ENCODE assay signal across 9 cellular contexts in genomic region chr11:86064236-86064803, GRCh38. TPM values are rescaled to one million over a fixed set of nuclear protein-coding genes. Genes with fewer than 3 reads are reported as not detected.
A peak's percentile ranks its signal among the peaks of the same experiment; 100 is the strongest.
DNase-seq lines count a peak whose midpoint lies in the region; ATAC-seq and TF ChIP-seq lines count a peak whose summit lies in the region.
"Had no signal": no experiment of that assay in that cellular context is flagged by ENCODE, and none has a peak within 500 bp of the region (broad histone marks: within the 10 kb centered on the region; RNA-seq: fewer than 3 reads in every experiment).

No MANE protein-coding gene starts in this region.

- H3K4me3 Mint-ChIP-seq in activated T-cell treated with anti-CD3 and anti-CD28 coated beads, Interleukin-2, amount 50 U/mL, for 4 hours, result peak overlapping the region; percentile 100
- peak overlapping the region; percentile 95 for H3K4me3 Mint-ChIP-seq in activated T-helper 17 cell treated with anti-CD3 and anti-CD28 coated beads, Interleukin-2, amount 50 U/mL, for 72 hours

- H3K27ac ChIP-seq in gastroesophageal sphincter (peak overlapping the region; percentile 4 to 99 (median 98)), thyroid gland (peak overlapping the region; percentile 14 to 92 (median 21)), Peyer's patch (peak overlapping the region in 2 of 4 donors; percentile 35 to 55)

- no peak for TF ChIP-seq EP300 in gastroesophageal sphincter (IDR thresholded peaks at IDR 0.05)

- H3K27me3 ChIP-seq in gastroesophageal sphincter, result no peaks in the 10 kb centered on the region
- H3K27me3 ChIP-seq in thyroid gland, result no peaks in the 10 kb centered on the region
- H3K27me3 ChIP-seq in Peyer's patch, result no peaks in the 10 kb centered on the region
- H3K27me3 ChIP-seq: testis had no signal

- no peak for TF ChIP-seq CTCF in gastroesophageal sphincter (IDR thresholded peaks at IDR 0.05)
- TF ChIP-seq CTCF in thyroid gland (IDR thresholded peaks at IDR 0.05), result no peak
- no peak for TF ChIP-seq CTCF in Peyer's patch (IDR thresholded peaks at IDR 0.05)

- H3K36me3 ChIP-seq in gastroesophageal sphincter (no peaks in the 10 kb centered on the region), thyroid gland (no peaks in the 10 kb centered on the region), Peyer's patch (no peaks in the 10 kb centered on the region)

- no peak for DNase-seq in activated T-cell treated with anti-CD3 and anti-CD28 coated beads, Interleukin-2, amount 50 U/mL, for 4 hours
- DNase-seq in activated T-cell treated with anti-CD3 and anti-CD28 coated beads, Interleukin-2, amount 50 U/mL, for 48 hours, result no peak
- no peak for DNase-seq in thyroid gland
- no peak for DNase-seq in NCI-H1092 (lab: John Stamatoyannopoulos, UW)
- DNase-seq in NCI-H2029 treated with DMSO at 0.1 percent for 48 hours (lab: John Stamatoyannopoulos, UW), result no peak
- DNase-seq in Peyer's patch, result no peak
- DNase-seq: testis had no signal

- no peak for ATAC-seq in activated T-cell treated with anti-CD3 and anti-CD28 coated beads, Interleukin-2, amount 50 U/mL, for 4 hours
- ATAC-seq in activated T-helper 17 cell treated with anti-CD3 and anti-CD28 coated beads, Interleukin-2, amount 50 U/mL, for 72 hours (replicated peaks), result no peak
- ATAC-seq in gastroesophageal sphincter, result no peak

- intact Hi-C loops in thyroid gland (cut with DNase I), result no loop called here

- H3K9me3 Mint-ChIP-seq in activated T-cell treated with anti-CD3 and anti-CD28 coated beads, Interleukin-2, amount 50 U/mL, for 4 hours, result no peaks in the 10 kb centered on the region
- H3K9me3 Mint-ChIP-seq in activated T-helper 17 cell treated with anti-CD3 and anti-CD28 coated beads, Interleukin-2, amount 50 U/mL, for 72 hours, result peaks cover 3% of the 10 kb centered on the region

- WGBS in gastroesophageal sphincter (ENCODE audit: low coverage in 1 of 2), 2 donors, result 59 to 65% methylated on average over 3 to 4 of the region's 5 CpGs
- 78 to 82% methylated on average over 5 of the region's 5 CpGs for WGBS in thyroid gland, 2 donors

- TF ChIP-seq POLR2A in gastroesophageal sphincter (IDR thresholded peaks at IDR 0.05) (no peak), thyroid gland (IDR thresholded peaks at IDR 0.05) (no peak), Peyer's patch (IDR thresholded peaks at IDR 0.05) (no peak)

- H3K9me3 ChIP-seq in gastroesophageal sphincter, result no peaks in the 10 kb centered on the region
- H3K9me3 ChIP-seq in thyroid gland, result no peaks in the 10 kb centered on the region
- no peaks in the 10 kb centered on the region for H3K9me3 ChIP-seq in Peyer's patch
- H3K9me3 ChIP-seq: testis had no signal

- H3K4me1 ChIP-seq in gastroesophageal sphincter, result peaks cover 12 to 69% (median 17%) of the 10 kb centered on the region in 3 donors
- peaks cover 26 to 32% of the 10 kb centered on the region in 2 donors for H3K4me1 ChIP-seq in thyroid gland
- H3K4me1 ChIP-seq in Peyer's patch, result peaks cover 0 to 35% (median 11%) of the 10 kb centered on the region in 4 donors

- H3K4me1 Mint-ChIP-seq in activated T-cell treated with anti-CD3 and anti-CD28 coated beads, Interleukin-2, amount 50 U/mL, for 4 hours (ENCODE audit: low read depth), result peaks cover 56% of the 10 kb centered on the region
- peaks cover 34% of the 10 kb centered on the region for H3K4me1 Mint-ChIP-seq in activated T-helper 17 cell treated with anti-CD3 and anti-CD28 coated beads, Interleukin-2, amount 50 U/mL, for 72 hours

- peak overlapping the region in 1 of 2 donors; percentile 85 for H3K4me3 ChIP-seq in gastroesophageal sphincter
- H3K4me3 ChIP-seq in thyroid gland (replicated peaks in 1 of 3), result no peak overlapping the region
- H3K4me3 ChIP-seq in Peyer's patch, result peak overlapping the region in 1 of 4 donors; percentile 71
- H3K4me3 ChIP-seq: testis had no signal

- peaks cover 32% of the 10 kb centered on the region for H3K36me3 Mint-ChIP-seq in activated T-cell treated with anti-CD3 and anti-CD28 coated beads, Interleukin-2, amount 50 U/mL, for 4 hours (ENCODE audit: insufficient read depth)
- peaks cover 76% of the 10 kb centered on the region for H3K36me3 Mint-ChIP-seq in activated T-helper 17 cell treated with anti-CD3 and anti-CD28 coated beads, Interleukin-2, amount 50 U/mL, for 72 hours (ENCODE audit: low read depth)

- no peaks in the 10 kb centered on the region for H3K27me3 Mint-ChIP-seq in activated T-cell treated with anti-CD3 and anti-CD28 coated beads, Interleukin-2, amount 50 U/mL, for 4 hours (ENCODE audit: low read depth)
- no peaks in the 10 kb centered on the region for H3K27me3 Mint-ChIP-seq in activated T-helper 17 cell treated with anti-CD3 and anti-CD28 coated beads, Interleukin-2, amount 50 U/mL, for 72 hours

- peak overlapping the region; percentile 89 for H3K27ac Mint-ChIP-seq in activated T-helper 17 cell treated with anti-CD3 and anti-CD28 coated beads, Interleukin-2, amount 50 U/mL, for 72 hours

RNA-seq across cellular contexts. Expression of gene PICALM, which starts 4.6 kb away (rescaled TPM):
- total RNA-seq in activated T-cell treated with anti-CD3 and anti-CD28 coated beads, Interleukin-2, amount 50 U/mL, for 4 hours, result 100 to 1,000 TPM in 1 of 3 donors, 10 to 100 TPM in 2; 96.2 to 105 (median 97.6) TPM
- 100 to 1,000 TPM in 1 of 2 donors, 10 to 100 TPM in 1; 87.9 to 134 TPM for total RNA-seq in activated T-helper 17 cell treated with anti-CD3 and anti-CD28 coated beads, Interleukin-2, amount 50 U/mL, for 72 hours
- total RNA-seq in gastroesophageal sphincter, result 100 to 1,000 TPM; 237 to 286 (median 263) TPM
- total RNA-seq in thyroid gland, result 100 to 1,000 TPM; 198 to 320 (median 220) TPM
- 100 to 1,000 TPM; 201 to 292 (median 237) TPM for total RNA-seq in Peyer's patch
